In the genomic region with DNA sequence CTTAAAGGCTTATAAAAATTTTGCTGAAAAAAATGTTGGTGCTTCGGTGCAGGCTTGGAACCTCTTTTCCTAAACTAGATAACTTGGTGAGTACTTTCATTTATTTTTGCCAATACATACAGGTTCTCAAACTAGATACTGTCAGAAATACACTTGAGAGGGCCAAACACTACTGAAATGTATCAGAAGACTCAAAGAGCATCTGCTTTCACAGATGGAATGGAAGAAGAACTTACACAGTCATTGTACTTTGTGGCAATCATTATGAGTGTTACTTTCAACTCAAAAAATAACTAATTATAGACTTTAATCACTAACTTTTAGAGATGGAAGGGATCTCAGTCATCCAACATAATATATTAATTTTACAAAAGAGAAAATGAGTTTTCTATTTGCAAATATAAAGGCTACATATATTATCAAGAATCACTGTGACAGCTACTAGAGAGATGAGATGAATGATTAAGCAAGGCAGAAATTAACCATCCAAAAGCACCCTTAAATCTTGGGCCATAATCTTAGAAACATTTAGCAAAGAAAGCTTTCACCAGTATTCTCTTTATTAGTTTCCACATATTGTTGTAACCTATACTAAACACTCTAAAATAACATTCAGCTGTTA, we compare ENCODE assay signal across 2 cellular contexts.
TF ChIP-seq lines count a peak whose summit lies in the region.

No MANE protein-coding gene starts in this region.

TF ChIP-seq in SK-N-SH, 30 proteins besides CTCF, POLR2A, EP300 and RAD21 (continued from another document):
- TF ChIP-seq, protein P1, sequence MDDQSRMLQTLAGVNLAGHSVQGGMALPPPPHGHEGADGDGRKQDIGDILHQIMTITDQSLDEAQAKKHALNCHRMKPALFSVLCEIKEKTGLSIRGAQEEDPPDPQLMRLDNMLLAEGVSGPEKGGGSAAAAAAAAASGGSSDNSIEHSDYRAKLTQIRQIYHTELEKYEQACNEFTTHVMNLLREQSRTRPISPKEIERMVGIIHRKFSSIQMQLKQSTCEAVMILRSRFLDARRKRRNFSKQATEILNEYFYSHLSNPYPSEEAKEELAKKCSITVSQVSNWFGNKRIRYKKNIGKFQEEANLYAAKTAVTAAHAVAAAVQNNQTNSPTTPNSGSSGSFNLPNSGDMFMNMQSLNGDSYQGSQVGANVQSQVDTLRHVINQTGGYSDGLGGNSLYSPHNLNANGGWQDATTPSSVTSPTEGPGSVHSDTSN (IDR thresholded peaks at IDR 0.05) = no peak
- TF ChIP-seq FOXM1 (IDR thresholded peaks at IDR 0.05; ENCODE audit: low read depth) = no peak
- TF ChIP-seq NRF1 (IDR thresholded peaks at IDR 0.05; ENCODE audit: low read depth, low read length) = no peak
- no peak for TF ChIP-seq FOXJ3 (CRISPR knock-in tag; IDR thresholded peaks at IDR 0.05)
- no peak for TF ChIP-seq MXI1 (IDR thresholded peaks at IDR 0.05; ENCODE audit: low read depth, low read length)
- no peak for TF ChIP-seq ELF1 (IDR thresholded peaks at IDR 0.05)
- TF ChIP-seq RFX5 (IDR thresholded peaks at IDR 0.05; ENCODE audit: low read length) = no peak
- TF ChIP-seq, protein P2, sequence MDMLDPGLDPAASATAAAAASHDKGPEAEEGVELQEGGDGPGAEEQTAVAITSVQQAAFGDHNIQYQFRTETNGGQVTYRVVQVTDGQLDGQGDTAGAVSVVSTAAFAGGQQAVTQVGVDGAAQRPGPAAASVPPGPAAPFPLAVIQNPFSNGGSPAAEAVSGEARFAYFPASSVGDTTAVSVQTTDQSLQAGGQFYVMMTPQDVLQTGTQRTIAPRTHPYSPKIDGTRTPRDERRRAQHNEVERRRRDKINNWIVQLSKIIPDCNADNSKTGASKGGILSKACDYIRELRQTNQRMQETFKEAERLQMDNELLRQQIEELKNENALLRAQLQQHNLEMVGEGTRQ (IDR thresholded peaks at IDR 0.05; ENCODE audit: borderline replicate concordance, low read depth, low read length) = no peak
- TF ChIP-seq POLR2AphosphoS5 (IDR thresholded peaks at IDR 0.05; ENCODE audit: low read depth, low read length) = no peak
- no peak for TF ChIP-seq RXRA (IDR thresholded peaks at IDR 0.05; ENCODE audit: borderline replicate concordance, low read depth)
- TF ChIP-seq, protein P3, sequence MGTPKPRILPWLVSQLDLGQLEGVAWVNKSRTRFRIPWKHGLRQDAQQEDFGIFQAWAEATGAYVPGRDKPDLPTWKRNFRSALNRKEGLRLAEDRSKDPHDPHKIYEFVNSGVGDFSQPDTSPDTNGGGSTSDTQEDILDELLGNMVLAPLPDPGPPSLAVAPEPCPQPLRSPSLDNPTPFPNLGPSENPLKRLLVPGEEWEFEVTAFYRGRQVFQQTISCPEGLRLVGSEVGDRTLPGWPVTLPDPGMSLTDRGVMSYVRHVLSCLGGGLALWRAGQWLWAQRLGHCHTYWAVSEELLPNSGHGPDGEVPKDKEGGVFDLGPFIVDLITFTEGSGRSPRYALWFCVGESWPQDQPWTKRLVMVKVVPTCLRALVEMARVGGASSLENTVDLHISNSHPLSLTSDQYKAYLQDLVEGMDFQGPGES (IDR thresholded peaks at IDR 0.05; ENCODE audit: low read depth, low read length) = no peak
- TF ChIP-seq, protein P4, sequence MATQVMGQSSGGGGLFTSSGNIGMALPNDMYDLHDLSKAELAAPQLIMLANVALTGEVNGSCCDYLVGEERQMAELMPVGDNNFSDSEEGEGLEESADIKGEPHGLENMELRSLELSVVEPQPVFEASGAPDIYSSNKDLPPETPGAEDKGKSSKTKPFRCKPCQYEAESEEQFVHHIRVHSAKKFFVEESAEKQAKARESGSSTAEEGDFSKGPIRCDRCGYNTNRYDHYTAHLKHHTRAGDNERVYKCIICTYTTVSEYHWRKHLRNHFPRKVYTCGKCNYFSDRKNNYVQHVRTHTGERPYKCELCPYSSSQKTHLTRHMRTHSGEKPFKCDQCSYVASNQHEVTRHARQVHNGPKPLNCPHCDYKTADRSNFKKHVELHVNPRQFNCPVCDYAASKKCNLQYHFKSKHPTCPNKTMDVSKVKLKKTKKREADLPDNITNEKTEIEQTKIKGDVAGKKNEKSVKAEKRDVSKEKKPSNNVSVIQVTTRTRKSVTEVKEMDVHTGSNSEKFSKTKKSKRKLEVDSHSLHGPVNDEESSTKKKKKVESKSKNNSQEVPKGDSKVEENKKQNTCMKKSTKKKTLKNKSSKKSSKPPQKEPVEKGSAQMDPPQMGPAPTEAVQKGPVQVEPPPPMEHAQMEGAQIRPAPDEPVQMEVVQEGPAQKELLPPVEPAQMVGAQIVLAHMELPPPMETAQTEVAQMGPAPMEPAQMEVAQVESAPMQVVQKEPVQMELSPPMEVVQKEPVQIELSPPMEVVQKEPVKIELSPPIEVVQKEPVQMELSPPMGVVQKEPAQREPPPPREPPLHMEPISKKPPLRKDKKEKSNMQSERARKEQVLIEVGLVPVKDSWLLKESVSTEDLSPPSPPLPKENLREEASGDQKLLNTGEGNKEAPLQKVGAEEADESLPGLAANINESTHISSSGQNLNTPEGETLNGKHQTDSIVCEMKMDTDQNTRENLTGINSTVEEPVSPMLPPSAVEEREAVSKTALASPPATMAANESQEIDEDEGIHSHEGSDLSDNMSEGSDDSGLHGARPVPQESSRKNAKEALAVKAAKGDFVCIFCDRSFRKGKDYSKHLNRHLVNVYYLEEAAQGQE (IDR thresholded peaks at IDR 0.05; ENCODE audit: low read depth, low read length) = no peak
- TF ChIP-seq, protein P5, sequence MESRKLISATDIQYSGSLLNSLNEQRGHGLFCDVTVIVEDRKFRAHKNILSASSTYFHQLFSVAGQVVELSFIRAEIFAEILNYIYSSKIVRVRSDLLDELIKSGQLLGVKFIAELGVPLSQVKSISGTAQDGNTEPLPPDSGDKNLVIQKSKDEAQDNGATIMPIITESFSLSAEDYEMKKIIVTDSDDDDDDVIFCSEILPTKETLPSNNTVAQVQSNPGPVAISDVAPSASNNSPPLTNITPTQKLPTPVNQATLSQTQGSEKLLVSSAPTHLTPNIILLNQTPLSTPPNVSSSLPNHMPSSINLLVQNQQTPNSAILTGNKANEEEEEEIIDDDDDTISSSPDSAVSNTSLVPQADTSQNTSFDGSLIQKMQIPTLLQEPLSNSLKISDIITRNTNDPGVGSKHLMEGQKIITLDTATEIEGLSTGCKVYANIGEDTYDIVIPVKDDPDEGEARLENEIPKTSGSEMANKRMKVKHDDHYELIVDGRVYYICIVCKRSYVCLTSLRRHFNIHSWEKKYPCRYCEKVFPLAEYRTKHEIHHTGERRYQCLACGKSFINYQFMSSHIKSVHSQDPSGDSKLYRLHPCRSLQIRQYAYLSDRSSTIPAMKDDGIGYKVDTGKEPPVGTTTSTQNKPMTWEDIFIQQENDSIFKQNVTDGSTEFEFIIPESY (IDR thresholded peaks at IDR 0.05; ENCODE audit: borderline replicate concordance, low read depth) = no peak
- TF ChIP-seq JUND (IDR thresholded peaks at IDR 0.05) = no peak
- TF ChIP-seq FOSL2 (IDR thresholded peaks at IDR 0.05; ENCODE audit: borderline replicate concordance, low read depth) = no peak
- no peak for TF ChIP-seq MEF2A (IDR thresholded peaks at IDR 0.05; ENCODE audit: borderline replicate concordance, low read depth)

TF ChIP-seq in SK-N-SH treated with all-trans-retinoic acid at 6 μM for 48 hours, 23 proteins besides CTCF, POLR2A, EP300 and RAD21 (continued from another document):
- TF ChIP-seq ZNF70 (CRISPR knock-in tag; IDR thresholded peaks at IDR 0.05) (no peak), ZFP3 (CRISPR knock-in tag; IDR thresholded peaks at IDR 0.05) (no peak)
- TF ChIP-seq, protein P6, sequence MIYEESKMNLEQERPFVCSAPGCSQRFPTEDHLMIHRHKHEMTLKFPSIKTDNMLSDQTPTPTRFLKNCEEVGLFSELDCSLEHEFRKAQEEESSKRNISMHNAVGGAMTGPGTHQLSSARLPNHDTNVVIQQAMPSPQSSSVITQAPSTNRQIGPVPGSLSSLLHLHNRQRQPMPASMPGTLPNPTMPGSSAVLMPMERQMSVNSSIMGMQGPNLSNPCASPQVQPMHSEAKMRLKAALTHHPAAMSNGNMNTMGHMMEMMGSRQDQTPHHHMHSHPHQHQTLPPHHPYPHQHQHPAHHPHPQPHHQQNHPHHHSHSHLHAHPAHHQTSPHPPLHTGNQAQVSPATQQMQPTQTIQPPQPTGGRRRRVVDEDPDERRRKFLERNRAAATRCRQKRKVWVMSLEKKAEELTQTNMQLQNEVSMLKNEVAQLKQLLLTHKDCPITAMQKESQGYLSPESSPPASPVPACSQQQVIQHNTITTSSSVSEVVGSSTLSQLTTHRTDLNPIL (CRISPR knock-in tag; IDR thresholded peaks at IDR 0.05; ENCODE audit: low read depth) = no peak
- TF ChIP-seq, protein P7, sequence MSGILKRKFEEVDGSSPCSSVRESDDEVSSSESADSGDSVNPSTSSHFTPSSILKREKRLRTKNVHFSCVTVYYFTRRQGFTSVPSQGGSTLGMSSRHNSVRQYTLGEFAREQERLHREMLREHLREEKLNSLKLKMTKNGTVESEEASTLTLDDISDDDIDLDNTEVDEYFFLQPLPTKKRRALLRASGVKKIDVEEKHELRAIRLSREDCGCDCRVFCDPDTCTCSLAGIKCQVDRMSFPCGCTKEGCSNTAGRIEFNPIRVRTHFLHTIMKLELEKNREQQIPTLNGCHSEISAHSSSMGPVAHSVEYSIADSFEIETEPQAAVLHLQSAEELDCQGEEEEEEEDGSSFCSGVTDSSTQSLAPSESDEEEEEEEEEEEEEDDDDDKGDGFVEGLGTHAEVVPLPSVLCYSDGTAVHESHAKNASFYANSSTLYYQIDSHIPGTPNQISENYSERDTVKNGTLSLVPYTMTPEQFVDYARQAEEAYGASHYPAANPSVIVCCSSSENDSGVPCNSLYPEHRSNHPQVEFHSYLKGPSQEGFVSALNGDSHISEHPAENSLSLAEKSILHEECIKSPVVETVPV (CRISPR knock-in tag; IDR thresholded peaks at IDR 0.05) = no peak
